In the genomic region with DNA sequence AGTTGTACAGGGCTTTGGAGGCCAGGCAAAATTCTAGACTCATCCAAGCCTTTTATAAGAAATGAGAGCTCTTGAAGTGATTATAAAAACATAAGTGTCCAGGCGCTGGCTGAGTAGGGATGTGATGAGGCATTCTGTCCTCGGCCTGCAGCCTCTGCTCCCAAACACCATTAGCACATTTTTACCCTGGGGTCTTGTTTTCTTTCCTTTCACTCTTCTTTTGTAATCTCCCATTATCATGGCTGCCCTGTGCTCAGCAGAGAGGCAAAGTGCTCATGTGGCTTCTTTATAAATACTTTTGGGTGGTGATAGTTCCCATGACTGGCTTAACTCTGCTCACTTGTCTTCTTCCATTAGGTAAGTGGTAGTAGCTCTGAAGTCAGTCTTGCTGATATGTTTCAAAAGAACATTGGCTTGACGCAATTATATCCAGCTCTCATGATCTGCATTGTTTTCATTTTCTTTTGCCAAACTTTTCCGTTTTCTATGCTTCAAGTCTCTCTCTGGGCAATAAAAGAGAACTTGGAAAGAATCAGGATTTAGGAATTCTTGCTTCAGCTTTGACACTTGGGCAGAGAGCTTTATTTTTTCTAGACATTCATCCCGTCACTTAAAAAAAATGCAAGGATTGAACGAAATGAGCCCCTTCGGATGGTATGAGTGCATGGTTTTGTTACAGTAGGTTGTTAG, we compare ENCODE assay signal across 1 cellular context.
TF ChIP-seq lines count a peak whose summit lies in the region.

No MANE protein-coding gene starts in this region.

TF ChIP-seq in K562, 482 proteins besides CTCF, POLR2A, EP300 and RAD21 (continued from another document):
- TF ChIP-seq, protein P1, sequence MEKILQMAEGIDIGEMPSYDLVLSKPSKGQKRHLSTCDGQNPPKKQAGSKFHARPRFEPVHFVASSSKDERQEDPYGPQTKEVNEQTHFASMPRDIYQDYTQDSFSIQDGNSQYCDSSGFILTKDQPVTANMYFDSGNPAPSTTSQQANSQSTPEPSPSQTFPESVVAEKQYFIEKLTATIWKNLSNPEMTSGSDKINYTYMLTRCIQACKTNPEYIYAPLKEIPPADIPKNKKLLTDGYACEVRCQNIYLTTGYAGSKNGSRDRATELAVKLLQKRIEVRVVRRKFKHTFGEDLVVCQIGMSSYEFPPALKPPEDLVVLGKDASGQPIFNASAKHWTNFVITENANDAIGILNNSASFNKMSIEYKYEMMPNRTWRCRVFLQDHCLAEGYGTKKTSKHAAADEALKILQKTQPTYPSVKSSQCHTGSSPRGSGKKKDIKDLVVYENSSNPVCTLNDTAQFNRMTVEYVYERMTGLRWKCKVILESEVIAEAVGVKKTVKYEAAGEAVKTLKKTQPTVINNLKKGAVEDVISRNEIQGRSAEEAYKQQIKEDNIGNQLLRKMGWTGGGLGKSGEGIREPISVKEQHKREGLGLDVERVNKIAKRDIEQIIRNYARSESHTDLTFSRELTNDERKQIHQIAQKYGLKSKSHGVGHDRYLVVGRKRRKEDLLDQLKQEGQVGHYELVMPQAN (IDR thresholded peaks at IDR 0.05; ENCODE audit: borderline replicate concordance), result no peak
- TF ChIP-seq, protein P2, sequence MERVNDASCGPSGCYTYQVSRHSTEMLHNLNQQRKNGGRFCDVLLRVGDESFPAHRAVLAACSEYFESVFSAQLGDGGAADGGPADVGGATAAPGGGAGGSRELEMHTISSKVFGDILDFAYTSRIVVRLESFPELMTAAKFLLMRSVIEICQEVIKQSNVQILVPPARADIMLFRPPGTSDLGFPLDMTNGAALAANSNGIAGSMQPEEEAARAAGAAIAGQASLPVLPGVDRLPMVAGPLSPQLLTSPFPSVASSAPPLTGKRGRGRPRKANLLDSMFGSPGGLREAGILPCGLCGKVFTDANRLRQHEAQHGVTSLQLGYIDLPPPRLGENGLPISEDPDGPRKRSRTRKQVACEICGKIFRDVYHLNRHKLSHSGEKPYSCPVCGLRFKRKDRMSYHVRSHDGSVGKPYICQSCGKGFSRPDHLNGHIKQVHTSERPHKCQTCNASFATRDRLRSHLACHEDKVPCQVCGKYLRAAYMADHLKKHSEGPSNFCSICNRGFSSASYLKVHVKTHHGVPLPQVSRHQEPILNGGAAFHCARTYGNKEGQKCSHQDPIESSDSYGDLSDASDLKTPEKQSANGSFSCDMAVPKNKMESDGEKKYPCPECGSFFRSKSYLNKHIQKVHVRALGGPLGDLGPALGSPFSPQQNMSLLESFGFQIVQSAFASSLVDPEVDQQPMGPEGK (CRISPR knock-in tag; IDR thresholded peaks at IDR 0.05; ENCODE audit: borderline replicate concordance), result no peak
- TF ChIP-seq XRCC4 (IDR thresholded peaks at IDR 0.05; ENCODE audit: extremely low read depth, insufficient read depth, insufficient read length), result no peak
TF ChIP-seq in K562: peak in this region for 0.
